9 cellular contexts compared by ENCODE assay signal in genomic region chr13:20231839-20232555, GRCh38. TPM values are rescaled to one million over a fixed set of nuclear protein-coding genes. Genes with fewer than 3 reads are reported as not detected.
DNase-seq lines count a peak whose midpoint lies in the region; ATAC-seq and TF ChIP-seq lines count a peak whose summit lies in the region.
"Had no signal": no experiment of that assay in that cellular context is flagged by ENCODE, and none has a peak within 500 bp of the region (broad histone marks: within the 10 kb centered on the region; RNA-seq: fewer than 3 reads in every experiment).

Gene GJB6, minus strand, starts transcription at chr13:20232319. Its CDS starts 8,839 bp downstream, at chr13:20223480.

- peak; percentile 53 for DNase-seq in activated T-cell treated with anti-CD3 and anti-CD28 coated beads, Interleukin-2, amount 50 U/mL, for 24 hours
- DNase-seq in right atrium auricular region (ENCODE audit: low spot score), result no peak
- DNase-seq in stimulated activated CD4-positive, alpha-beta T cell treated with anti-CD3 and anti-CD28 coated beads, Interleukin-12 subunit alpha, Interleukin-12 subunit beta, amount 100 ng/mL, for 4 hours, result peak; percentile 37
- no peak for DNase-seq in NCI-H1694 treated with DMSO at 0.1 percent for 48 hours (lab: John Stamatoyannopoulos, UW)
- no peak for DNase-seq in GDM1 (lab: John Stamatoyannopoulos, UW)

- no peak for TF ChIP-seq CTCF in right atrium auricular region (IDR thresholded peaks at IDR 0.05)

- H3K36me3 Mint-ChIP-seq in activated T-cell treated with anti-CD3 and anti-CD28 coated beads, Interleukin-2, amount 50 U/mL, for 24 hours (ENCODE audit: low read depth), result no peaks in the 10 kb centered on the region

- no peaks in the 10 kb centered on the region for H3K36me3 ChIP-seq in right atrium auricular region

- ATAC-seq in HG02759 (IDR thresholded peaks at IDR 0.05; ENCODE audit: unreplicated experiment) (peak; percentile 63), HG02870 (IDR thresholded peaks at IDR 0.05; ENCODE audit: unreplicated experiment) (no peak), GM19035 (IDR thresholded peaks at IDR 0.05; ENCODE audit: unreplicated experiment) (no peak)

- peaks cover 8 to 13% of the 10 kb centered on the region in 2 donors for H3K27me3 ChIP-seq in right atrium auricular region

- H3K4me1 ChIP-seq in right atrium auricular region, result peaks cover 0 to 15% of the 10 kb centered on the region in 2 donors

- H3K4me3 ChIP-seq in right atrium auricular region, result peak within 1 kb of the TSS; percentile 3 to 43

- peak within 1 kb of the TSS; percentile 71 for H3K27ac Mint-ChIP-seq in activated T-cell treated with anti-CD3 and anti-CD28 coated beads, Interleukin-2, amount 50 U/mL, for 24 hours

- H3K27me3 Mint-ChIP-seq in activated T-cell treated with anti-CD3 and anti-CD28 coated beads, Interleukin-2, amount 50 U/mL, for 24 hours, result peaks cover 50% of the 10 kb centered on the region

- peak within 1 kb of the TSS; percentile 76 for H3K4me3 Mint-ChIP-seq in activated T-cell treated with anti-CD3 and anti-CD28 coated beads, Interleukin-2, amount 50 U/mL, for 24 hours

- H3K27ac ChIP-seq in right atrium auricular region, result no peak within 1 kb of the TSS

- H3K9me3 ChIP-seq in right atrium auricular region, result no peaks in the 10 kb centered on the region

- peaks cover 11% of the 10 kb centered on the region for H3K4me1 Mint-ChIP-seq in activated T-cell treated with anti-CD3 and anti-CD28 coated beads, Interleukin-2, amount 50 U/mL, for 24 hours (ENCODE audit: low read depth)

- H3K9me3 Mint-ChIP-seq in activated T-cell treated with anti-CD3 and anti-CD28 coated beads, Interleukin-2, amount 50 U/mL, for 24 hours, result no peaks in the 10 kb centered on the region

RNA-seq across cellular contexts. Expression of gene GJB6, which starts in this region (rescaled TPM):
- total RNA-seq in right atrium auricular region, result not detected
- total RNA-seq: glomerular endothelial cell had no signal

Comparison
In these comparisons a context has a peak if more than half of its experiments do, and no peak if none do; other contexts are left out.
1. DNase-seq: peak in activated T-cell treated with anti-CD3 and anti-CD28 coated beads, Interleukin-2, amount 50 U/mL, for 24 hours (single experiment) and stimulated activated CD4-positive, alpha-beta T cell treated with anti-CD3 and anti-CD28 coated beads, Interleukin-12 subunit alpha, Interleukin-12 subunit beta, amount 100 ng/mL, for 4 hours (single experiment); none in right atrium auricular region (single experiment), NCI-H1694 treated with DMSO at 0.1 percent for 48 hours (single experiment) and GDM1 (single experiment).